In genomic region chr1:67170751-67171573, GRCh38 we compare ENCODE assay signal across 19 cellular contexts. TPM values are rescaled to one million over a fixed set of nuclear protein-coding genes. Genes with fewer than 3 reads are reported as not detected.
DNase-seq lines count a peak whose midpoint lies in the region; ATAC-seq and TF ChIP-seq lines count a peak whose summit lies in the region.
"Had no signal": no experiment of that assay in that cellular context is flagged by ENCODE, and none has a peak within 500 bp of the region (broad histone marks: within the 10 kb centered on the region; RNA-seq: fewer than 3 reads in every experiment).

No MANE protein-coding gene starts in this region.

- H3K9me3 Mint-ChIP-seq in activated CD4-positive, alpha-beta T cell treated with anti-CD3 and anti-CD28 coated beads for 36 hours (ENCODE audit: low read depth) = peaks cover 6% of the 10 kb centered on the region
- peaks cover 12% of the 10 kb centered on the region for H3K9me3 Mint-ChIP-seq in activated T-helper 1 cell treated with anti-CD3 and anti-CD28 coated beads, Interleukin-12 subunit alpha, Interleukin-12 subunit beta, Interleukin-2, Interleukin-4 antibody, amounts not matched to agents 30 ng/mL and 10 ng/mL and 1 ng/mL, durations not matched to agents 14 hours and 24 hours and 36 hours
- no peaks in the 10 kb centered on the region for H3K9me3 Mint-ChIP-seq in natural killer cell
- H3K9me3 Mint-ChIP-seq: dendritic cell treated with granulocyte-macrophage colony-stimulating factor and Interleukin-4, amounts not matched to agents 40 ng/mL and 50 ng/mL, for 4 days; naive B cell had no signal

- POLR2A ChIA-PET in activated CD4-positive, alpha-beta T cell treated with anti-CD3 and anti-CD28 coated beads for 36 hours (lab: Charles Lee) = interaction anchor here (0.6 to 2.5 kb wide), 10 partner anchors 19 to 168 kb away, joined by 3 to 43 read pairs (median 6); no protein-coding TSS in a partner anchor

- peak overlapping the region; percentile 97 for H3K27ac Mint-ChIP-seq in activated CD4-positive, alpha-beta T cell treated with anti-CD3 and anti-CD28 coated beads for 36 hours
- peak overlapping the region; percentile 99 for H3K27ac Mint-ChIP-seq in activated T-helper 1 cell treated with anti-CD3 and anti-CD28 coated beads, Interleukin-12 subunit alpha, Interleukin-12 subunit beta, Interleukin-2, Interleukin-4 antibody, amounts not matched to agents 30 ng/mL and 10 ng/mL and 1 ng/mL, durations not matched to agents 14 hours and 24 hours and 36 hours
- H3K27ac Mint-ChIP-seq in natural killer cell = peak overlapping the region; percentile 86 to 89
- H3K27ac Mint-ChIP-seq: brain; dendritic cell treated with granulocyte-macrophage colony-stimulating factor and Interleukin-4, amounts not matched to agents 40 ng/mL and 50 ng/mL, for 4 days had no signal

- peak overlapping the region; percentile 69 for H3K4me3 Mint-ChIP-seq in activated CD4-positive, alpha-beta T cell treated with anti-CD3 and anti-CD28 coated beads for 36 hours
- H3K4me3 Mint-ChIP-seq in activated T-helper 1 cell treated with anti-CD3 and anti-CD28 coated beads, Interleukin-12 subunit alpha, Interleukin-12 subunit beta, Interleukin-2, Interleukin-4 antibody, amounts not matched to agents 30 ng/mL and 10 ng/mL and 1 ng/mL, durations not matched to agents 14 hours and 24 hours and 36 hours = peak overlapping the region; percentile 85
- peak overlapping the region; percentile 84 for H3K4me3 Mint-ChIP-seq in natural killer cell
- H3K4me3 Mint-ChIP-seq: brain; dendritic cell treated with granulocyte-macrophage colony-stimulating factor and Interleukin-4, amounts not matched to agents 40 ng/mL and 50 ng/mL, for 4 days; naive B cell had no signal

- H3K27me3 Mint-ChIP-seq in activated CD4-positive, alpha-beta T cell treated with anti-CD3 and anti-CD28 coated beads for 36 hours = peaks cover 1% of the 10 kb centered on the region
- no peaks in the 10 kb centered on the region for H3K27me3 Mint-ChIP-seq in activated T-helper 1 cell treated with anti-CD3 and anti-CD28 coated beads, Interleukin-12 subunit alpha, Interleukin-12 subunit beta, Interleukin-2, Interleukin-4 antibody, amounts not matched to agents 30 ng/mL and 10 ng/mL and 1 ng/mL, durations not matched to agents 14 hours and 24 hours and 36 hours (ENCODE audit: insufficient read depth)
- peaks cover 0 to 2% of the 10 kb centered on the region in 2 donors for H3K27me3 Mint-ChIP-seq in natural killer cell (ENCODE audit: low read depth in 2 of 2)
- H3K27me3 Mint-ChIP-seq: dendritic cell treated with granulocyte-macrophage colony-stimulating factor and Interleukin-4, amounts not matched to agents 40 ng/mL and 50 ng/mL, for 4 days had no signal

- TF ChIP-seq CTCF in natural killer cell (IDR thresholded peaks at IDR 0.05) (no peak), GM13976 (IDR thresholded peaks at IDR 0.05; ENCODE audit: borderline replicate concordance, control extremely low read depth, extremely low read depth, insufficient read depth, missing control alignments) (no peak)

- no peak for DNase-seq in activated CD4-positive, alpha-beta T cell treated with anti-CD3 and anti-CD28 coated beads for 36 hours
- DNase-seq in activated CD4-positive, alpha-beta T cell treated with anti-CD3 and anti-CD28 coated beads for 48 hours = no peak
- DNase-seq in Kasumi-1 (lab: John Stamatoyannopoulos, UW) (peak; percentile 12 to 26), natural killer cell (no peak), GM13976 (ENCODE audit: low spot score) (no peak), DMS79 (lab: John Stamatoyannopoulos, UW) (no peak)
- DNase-seq in activated T-helper 1 cell treated with anti-CD3 and anti-CD28 coated beads, Interleukin-12 subunit alpha, Interleukin-12 subunit beta, Interleukin-2, Interleukin-4 antibody, amounts not matched to agents 30 ng/mL and 10 ng/mL and 1 ng/mL, durations not matched to agents 14 hours and 24 hours and 36 hours (ENCODE audit: low spot score) = peak; percentile 38
- DNase-seq: 8988T, activated gamma-delta T cell, erythroblast, naive B cell, NCI-H146, upper lobe of left lung had no signal

- H3K4me1 Mint-ChIP-seq in activated CD4-positive, alpha-beta T cell treated with anti-CD3 and anti-CD28 coated beads for 36 hours = peaks cover 79% of the 10 kb centered on the region
- peaks cover 90% of the 10 kb centered on the region for H3K4me1 Mint-ChIP-seq in activated T-helper 1 cell treated with anti-CD3 and anti-CD28 coated beads, Interleukin-12 subunit alpha, Interleukin-12 subunit beta, Interleukin-2, Interleukin-4 antibody, amounts not matched to agents 30 ng/mL and 10 ng/mL and 1 ng/mL, durations not matched to agents 14 hours and 24 hours and 36 hours (ENCODE audit: low read depth)
- peaks cover 25 to 27% of the 10 kb centered on the region in 2 donors for H3K4me1 Mint-ChIP-seq in natural killer cell
- H3K4me1 Mint-ChIP-seq: brain, naive B cell had no signal

- intact Hi-C loops in activated CD4-positive, alpha-beta T cell treated with anti-CD3 and anti-CD28 coated beads for 36 hours (cut with DNase I, micrococcal nuclease) = loop anchor here (1.0 to 10.0 kb wide), 9 partner anchors 8 to 886 kb away; partner anchors contain the start of gene SERBP1 (in 2 of the 2)
- intact Hi-C loops in activated T-helper 1 cell treated with anti-CD3 and anti-CD28 coated beads, Interleukin-12 subunit alpha, Interleukin-12 subunit beta, Interleukin-2, Interleukin-4 antibody, amounts not matched to agents 30 ng/mL and 10 ng/mL and 1 ng/mL, durations not matched to agents 14 hours and 24 hours and 36 hours (cut with micrococcal nuclease) = loop anchor here (1.0 to 10.0 kb wide), 9 partner anchors 8 to 1776 kb away; no protein-coding TSS in a partner anchor
- intact Hi-C loops in natural killer cell (cut with micrococcal nuclease) = loop anchor here (5.0 kb wide), 1 partner anchor 166 kb away; no protein-coding TSS in a partner anchor

- peaks cover 22% of the 10 kb centered on the region for H3K36me3 Mint-ChIP-seq in activated CD4-positive, alpha-beta T cell treated with anti-CD3 and anti-CD28 coated beads for 36 hours (ENCODE audit: low read depth)
- peaks cover 27% of the 10 kb centered on the region for H3K36me3 Mint-ChIP-seq in activated T-helper 1 cell treated with anti-CD3 and anti-CD28 coated beads, Interleukin-12 subunit alpha, Interleukin-12 subunit beta, Interleukin-2, Interleukin-4 antibody, amounts not matched to agents 30 ng/mL and 10 ng/mL and 1 ng/mL, durations not matched to agents 14 hours and 24 hours and 36 hours (ENCODE audit: low read depth)
- no peaks in the 10 kb centered on the region for H3K36me3 Mint-ChIP-seq in natural killer cell
- H3K36me3 Mint-ChIP-seq: brain, naive B cell had no signal

- peak; percentile 8 for ATAC-seq in activated CD4-positive, alpha-beta T cell treated with anti-CD3 and anti-CD28 coated beads for 36 hours
- ATAC-seq in natural killer cell (peak; percentile 51 to 63 (median 62)), GM21529 (IDR thresholded peaks at IDR 0.05; ENCODE audit: unreplicated experiment) (no peak)

- in situ Hi-C loops in GM13976 (cut with MboI; ENCODE audit: low sequenced_read_pairs, unreplicated experiment) = no loop called here

- CTCF ChIA-PET in activated CD4-positive, alpha-beta T cell treated with anti-CD3 and anti-CD28 coated beads for 36 hours (lab: Charles Lee) = interaction anchor here (0.6 to 5.9 kb wide), 12 partner anchors 10 to 870 kb away, joined by 3 to 55 read pairs (median 4); no protein-coding TSS in a partner anchor

RNA-seq across cellular contexts. Expression of gene IL23R, which starts 4.7 kb away (rescaled TPM):
- 1 to 10 TPM; 7.1 to 9.3 TPM for total RNA-seq in activated CD4-positive, alpha-beta T cell treated with anti-CD3 and anti-CD28 coated beads for 36 hours
- 13.3 and 14.1 TPM in 2 replicates for total RNA-seq in activated T-helper 1 cell treated with anti-CD3 and anti-CD28 coated beads, Interleukin-12 subunit alpha, Interleukin-12 subunit beta, Interleukin-2, Interleukin-4 antibody, amounts not matched to agents 30 ng/mL and 10 ng/mL and 1 ng/mL, durations not matched to agents 14 hours and 24 hours and 36 hours
- total RNA-seq in natural killer cell = under 1 TPM; 0.31 to 0.55 (median 0.34) TPM
- total RNA-seq: posterior vena cava, smooth muscle cell had no signal

RNA-seq across cellular contexts. Expression of gene C1orf141, which starts 36.2 kb away (rescaled TPM):
- total RNA-seq in activated CD4-positive, alpha-beta T cell treated with anti-CD3 and anti-CD28 coated beads for 36 hours = under 1 TPM in 1 of 2 experiments, not detected in 1; 0.11 TPM
- total RNA-seq in activated T-helper 1 cell treated with anti-CD3 and anti-CD28 coated beads, Interleukin-12 subunit alpha, Interleukin-12 subunit beta, Interleukin-2, Interleukin-4 antibody, amounts not matched to agents 30 ng/mL and 10 ng/mL and 1 ng/mL, durations not matched to agents 14 hours and 24 hours and 36 hours = not detected in 2 replicates
- total RNA-seq in natural killer cell = not detected
- total RNA-seq: posterior vena cava; smooth muscle cell; T-helper 1 cell treated with Interleukin-12 subunit alpha and Interleukin-12 subunit beta and Interleukin-4 antibody, amounts not matched to agents 30 ng/mL and 1 ng/mL, for 36 hours had no signal

Comparison
In these comparisons a context has a peak if more than half of its experiments do, and no peak if none do; other contexts are left out.
1. DNase-seq: peak in Kasumi-1 (2 of 2) and activated T-helper 1 cell treated with anti-CD3 and anti-CD28 coated beads, Interleukin-12 subunit alpha, Interleukin-12 subunit beta, Interleukin-2, Interleukin-4 antibody, amounts not matched to agents 30 ng/mL and 10 ng/mL and 1 ng/mL, durations not matched to agents 14 hours and 24 hours and 36 hours (single experiment); none in activated CD4-positive, alpha-beta T cell treated with anti-CD3 and anti-CD28 coated beads for 36 hours (single experiment), activated CD4-positive, alpha-beta T cell treated with anti-CD3 and anti-CD28 coated beads for 48 hours (single experiment), natural killer cell (single experiment), GM13976 (single experiment) and DMS79 (single experiment).
2. Peak in every context shown above with its lines, with median percentiles within 50 percentile points of each other: H3K27ac Mint-ChIP-seq and H3K4me3 Mint-ChIP-seq.